Comparison of ENCODE assay signal across 2 cellular contexts in genomic region chr14:34718750-34719304, GRCh38.
TF ChIP-seq lines count a peak whose summit lies in the region.

No MANE protein-coding gene starts in this region.

TF ChIP-seq in K562, 482 proteins besides CTCF, POLR2A, EP300 and RAD21:
- TF ChIP-seq MEF2A (IDR thresholded peaks at IDR 0.05; ENCODE audit: control insufficient read depth, low read depth, low read length) (peak; percentile 79), STAT5A (IDR thresholded peaks at IDR 0.05; ENCODE audit: borderline replicate concordance, low read length) (no peak), ATF3 (IDR thresholded peaks at IDR 0.05) (peak; percentile 46), ATF3 (CRISPR knock-in tag; conservative IDR thresholded peaks at IDR 0.05) (no peak)

TF ChIP-seq in HepG2, 621 proteins besides CTCF, POLR2A, EP300 and RAD21:
- TF ChIP-seq ZNF121 (CRISPR knock-in tag; IDR thresholded peaks at IDR 0.05) (no peak), SMYD3 (CRISPR knock-in tag; IDR thresholded peaks at IDR 0.05) (0 out of 2 replicates have a peak, but pooled peaks have one; percentile 19), CREB1 (IDR thresholded peaks at IDR 0.05) (peak; percentile 53; the same call in 1 of the 2 replicates), CREB1 (CRISPR knock-in tag; IDR thresholded peaks at IDR 0.05) (no peak)
